In the genomic region with DNA sequence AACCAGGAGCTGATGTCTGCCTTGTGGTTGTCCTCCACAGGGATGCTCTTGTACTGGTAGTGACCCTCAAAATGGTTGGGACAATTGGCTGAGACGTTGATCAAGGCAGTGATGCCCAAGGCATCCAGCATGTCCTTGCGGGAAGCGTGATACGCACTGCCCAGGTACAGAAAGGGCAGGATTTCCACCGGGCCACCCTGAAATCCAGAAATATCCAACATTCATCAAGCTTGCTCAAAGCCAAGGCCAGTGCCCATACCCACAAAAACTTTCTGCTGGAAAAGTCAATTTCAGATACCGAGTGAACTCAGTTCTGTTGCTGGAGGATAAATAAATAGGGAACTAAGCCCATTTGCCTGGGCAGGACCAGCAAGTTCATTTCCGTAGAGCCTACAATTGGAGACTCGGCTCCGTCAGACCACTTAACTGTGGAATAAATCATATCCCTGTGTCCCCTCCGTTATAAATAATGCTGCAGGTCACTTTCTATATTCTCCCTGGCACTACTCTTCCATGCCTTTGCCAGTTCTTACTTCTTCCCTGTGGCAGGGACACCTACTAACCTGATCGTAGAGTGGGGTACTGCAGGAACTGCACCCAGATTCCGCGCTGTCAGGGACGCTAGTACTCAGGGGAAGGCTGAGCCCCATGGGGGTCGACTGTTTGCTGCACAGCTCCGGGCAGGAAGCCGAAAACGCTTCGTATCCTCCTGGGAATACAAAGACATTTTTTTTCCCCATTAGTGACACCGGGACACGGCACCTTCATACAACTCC, we compare ENCODE assay signal across 8 cellular contexts. TPM values are rescaled to one million over a fixed set of nuclear protein-coding genes. Genes with fewer than 3 reads are reported as not detected.
DNase-seq lines count a peak whose midpoint lies in the region; ATAC-seq and TF ChIP-seq lines count a peak whose summit lies in the region.

No MANE protein-coding gene starts in this region.

- ATAC-seq in HG03139 (IDR thresholded peaks at IDR 0.05; ENCODE audit: unreplicated experiment): no peak
- ATAC-seq in HG03521 (IDR thresholded peaks at IDR 0.05; ENCODE audit: unreplicated experiment): no peak

- intact Hi-C loops in left ventricle myocardium inferior (cut with micrococcal nuclease): loop anchor here (2.0 to 10.0 kb wide), 2 partner anchors 99 to 165 kb away; no protein-coding TSS in a partner anchor

- H3K27ac ChIP-seq in HEK293 (ENCODE audit: extremely low read depth, low read depth, low read length): peak overlapping the region; percentile 95; the same call in 1 of the 2 replicates
- H3K27ac ChIP-seq in left ventricle myocardium inferior (replicated peaks): peak overlapping the region; percentile 98

- H3K27me3 ChIP-seq in left ventricle myocardium inferior (ENCODE audit: low read depth): no peaks in the 10 kb centered on the region

- peaks cover 2% of the 10 kb centered on the region for H3K9me3 Mint-ChIP-seq in activated naive CD8-positive, alpha-beta T cell treated with anti-CD3 and anti-CD28 coated beads for 36 hours

- peaks cover 0 to 30% of the 10 kb centered on the region in 2 experiments; a peak in 1 of 3 replicates for H3K36me3 ChIP-seq in HEK293 (ENCODE audit: control insufficient read depth in 2 of 2, insufficient read depth in 1 of 2, low read length in 2 of 2)
- peaks cover 34% of the 10 kb centered on the region for H3K36me3 ChIP-seq in left ventricle myocardium inferior

- no peaks in the 10 kb centered on the region for H3K27me3 Mint-ChIP-seq in activated naive CD8-positive, alpha-beta T cell treated with anti-CD3 and anti-CD28 coated beads for 36 hours

- TF ChIP-seq CTCF in HEK293 (tag by site-specific recombination; IDR thresholded peaks at IDR 0.05): no peak
- no peak for TF ChIP-seq CTCF in left ventricle myocardium inferior (IDR thresholded peaks at IDR 0.05; ENCODE audit: borderline replicate concordance)
- TF ChIP-seq CTCF in retinal pigment epithelial cell (conservative IDR thresholded peaks at IDR 0.05; ENCODE audit: low read depth, low read length): no peak

- in situ Hi-C loops in ACHN (cut with HindIII; ENCODE audit: low pct_ligation_motif_present, low pct_unique_long_range_greater_than_20kb, low sequenced_read_pairs): no loop called here

- H3K4me1 ChIP-seq in HEK293 (ENCODE audit: control insufficient read depth, insufficient read depth, low read length) (peaks cover 22% of the 10 kb centered on the region; the same call in 1 of the 2 replicates), left ventricle myocardium inferior (peaks cover 75% of the 10 kb centered on the region)

- H3K36me3 Mint-ChIP-seq in activated naive CD8-positive, alpha-beta T cell treated with anti-CD3 and anti-CD28 coated beads for 36 hours: peaks cover 28% of the 10 kb centered on the region

- peak overlapping the region; percentile 86 for H3K4me3 Mint-ChIP-seq in activated naive CD8-positive, alpha-beta T cell treated with anti-CD3 and anti-CD28 coated beads for 36 hours

- peak; percentile 17 for DNase-seq in ACHN
- no peak for DNase-seq in activated naive CD8-positive, alpha-beta T cell treated with anti-CD3 and anti-CD28 coated beads for 36 hours
- no peak for DNase-seq in left ventricle myocardium inferior
- no peak for DNase-seq in retinal pigment epithelial cell (ENCODE audit: low read depth)
- no peak for DNase-seq in activated gamma-delta T cell treated with Interleukin-2 at 50 U/mL for 16 hours

- H3K9me3 ChIP-seq in HEK293 (ENCODE audit: control insufficient read depth, insufficient read depth, low read depth, low read length) (no peaks in the 10 kb centered on the region), left ventricle myocardium inferior (replicated peaks) (no peaks in the 10 kb centered on the region)

- H3K4me1 Mint-ChIP-seq in activated naive CD8-positive, alpha-beta T cell treated with anti-CD3 and anti-CD28 coated beads for 36 hours: peaks cover 65% of the 10 kb centered on the region

- CTCF ChIA-PET in HEK293 (lab: Yijun Ruan, JAX): interaction anchor here (0.6 to 4.8 kb wide), 6 partner anchors 53 to 339 kb away, joined by 3 to 45 read pairs (median 6); no protein-coding TSS in a partner anchor

- peak overlapping the region; percentile 83 for H3K27ac Mint-ChIP-seq in activated naive CD8-positive, alpha-beta T cell treated with anti-CD3 and anti-CD28 coated beads for 36 hours

- H3K4me3 ChIP-seq in HEK293 (ENCODE audit: low read depth, low read length) (peak overlapping the region; percentile 89), left ventricle myocardium inferior (peak overlapping the region; percentile 84), retinal pigment epithelial cell (ENCODE audit: low read length) (peak overlapping the region; percentile 91)

- POLR2A ChIA-PET in HEK293 (lab: Yijun Ruan, JAX): interaction anchor here (0.5 to 7.5 kb wide), 25 partner anchors 8 to 1626 kb away, joined by 3 to 89 read pairs (median 6); a partner anchor contains a TSS

TF ChIP-seq in HEK293, 187 proteins besides CTCF, POLR2A, EP300 and RAD21:
- 0 out of 2 replicates have a peak, but pooled peaks have one; percentile 16 for TF ChIP-seq ZNF600 (tag by site-specific recombination; IDR thresholded peaks at IDR 0.05)
- TF ChIP-seq, protein P1, sequence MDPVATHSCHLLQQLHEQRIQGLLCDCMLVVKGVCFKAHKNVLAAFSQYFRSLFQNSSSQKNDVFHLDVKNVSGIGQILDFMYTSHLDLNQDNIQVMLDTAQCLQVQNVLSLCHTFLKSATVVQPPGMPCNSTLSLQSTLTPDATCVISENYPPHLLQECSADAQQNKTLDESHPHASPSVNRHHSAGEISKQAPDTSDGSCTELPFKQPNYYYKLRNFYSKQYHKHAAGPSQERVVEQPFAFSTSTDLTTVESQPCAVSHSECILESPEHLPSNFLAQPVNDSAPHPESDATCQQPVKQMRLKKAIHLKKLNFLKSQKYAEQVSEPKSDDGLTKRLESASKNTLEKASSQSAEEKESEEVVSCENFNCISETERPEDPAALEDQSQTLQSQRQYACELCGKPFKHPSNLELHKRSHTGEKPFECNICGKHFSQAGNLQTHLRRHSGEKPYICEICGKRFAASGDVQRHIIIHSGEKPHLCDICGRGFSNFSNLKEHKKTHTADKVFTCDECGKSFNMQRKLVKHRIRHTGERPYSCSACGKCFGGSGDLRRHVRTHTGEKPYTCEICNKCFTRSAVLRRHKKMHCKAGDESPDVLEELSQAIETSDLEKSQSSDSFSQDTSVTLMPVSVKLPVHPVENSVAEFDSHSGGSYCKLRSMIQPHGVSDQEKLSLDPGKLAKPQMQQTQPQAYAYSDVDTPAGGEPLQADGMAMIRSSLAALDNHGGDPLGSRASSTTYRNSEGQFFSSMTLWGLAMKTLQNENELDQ (tag by site-specific recombination; IDR thresholded peaks at IDR 0.05; ENCODE audit: low read depth): no peak
- TF ChIP-seq ZNF423 (tag by site-specific recombination; IDR thresholded peaks at IDR 0.05): peak; percentile 52; the same call in 1 of the 2 replicates

RNA-seq across cellular contexts. Expression of a gene that starts 1.2 kb away (rescaled TPM):
- total RNA-seq in activated naive CD8-positive, alpha-beta T cell treated with anti-CD3 and anti-CD28 coated beads for 36 hours: 1 to 10 TPM; 8.7 to 8.9 TPM
- 85.0 TPM for total RNA-seq in left ventricle myocardium inferior
